In genomic region chr15:51622269-51623180, GRCh38 we compare ENCODE assay signal across 7 cellular contexts.
DNase-seq lines count a peak whose midpoint lies in the region; ATAC-seq lines count a peak whose summit lies in the region.

Gene DMXL2 (minus strand): TSS chr15:51622771. CDS start chr15:51622545, 226 bp downstream.

- ATAC-seq in GM18508 (IDR thresholded peaks at IDR 0.05; ENCODE audit: insufficient read depth, unreplicated experiment) (peak; percentile 34), HG03025 (IDR thresholded peaks at IDR 0.05; ENCODE audit: low FRiP score, unreplicated experiment) (peak; percentile 52)

- peak; percentile 93 for DNase-seq in NCI-H2171 treated with DMSO at 0.1 percent for 48 hours (lab: John Stamatoyannopoulos, UW)
- peak; percentile 48 for DNase-seq in activated CD4-positive, alpha-beta T cell treated with anti-CD3 and anti-CD28 coated beads for 1 hour
- DNase-seq in cerebellar nuclear complex (lab: John Stamatoyannopoulos, UW): peak; percentile 39 to 84
- DNase-seq in islet precursor cell: peak; percentile 97
- DNase-seq in stimulated activated CD4-positive, alpha-beta T cell treated with anti-CD3 and anti-CD28 coated beads, Interleukin-12 subunit alpha, Interleukin-12 subunit beta, amount 100 ng/mL, for 4 hours: peak; percentile 77

Comparison
In these comparisons a context has a peak if more than half of its experiments do, and no peak if none do; other contexts are left out.
1. Peak in every context shown above with its lines: DNase-seq and ATAC-seq.